Comparison of ENCODE assay signal across 18 cellular contexts in genomic region chr17:75552425-75552824, GRCh38. TPM values are rescaled to one million over a fixed set of nuclear protein-coding genes. Genes with fewer than 3 reads are reported as not detected.
DNase-seq lines count a peak whose midpoint lies in the region; ATAC-seq, FAIRE-seq and TF ChIP-seq lines count a peak whose summit lies in the region.
"Had no signal": no experiment of that assay in that cellular context is flagged by ENCODE, and none has a peak within 500 bp of the region (broad histone marks: within the 10 kb centered on the region; RNA-seq: fewer than 3 reads in every experiment).

No MANE protein-coding gene starts in this region.

- no peak overlapping the region for H3K23ac ChIP-seq in trophoblast cell (ENCODE audit: low read length)

- peak overlapping the region; percentile 58 for H4K91ac ChIP-seq in trophoblast cell (ENCODE audit: low read depth, low read length)

- DNase-seq in A549 (ENCODE audit: low read depth in 1 of 2, low spot score in 1 of 2) (no peak), NT2/D1 (ENCODE audit: low read depth, low spot score) (no peak), lower lobe of right lung (no peak), trophoblast cell (no peak), NCI-H1048 (lab: John Stamatoyannopoulos, UW) (no peak), left colon (no peak)
- no peak for DNase-seq in activated naive CD4-positive, alpha-beta T cell treated with anti-CD3 and anti-CD28 coated beads, Interleukin-2, amount 50 U/mL, for 72 hours (ENCODE audit: low spot score in 2 of 2)
- DNase-seq: AML-193, Calu3, GM23248, NCI-H1417, NCI-H1930, NCI-H510A, NCI-H82, RPMI8226 had no signal

- CTCF ChIA-PET in A549 (lab: Yijun Ruan, JAX), result interaction anchor here (0.6 to 3.2 kb wide), 9 partner anchors 14 to 236 kb away, joined by 3 to 14 read pairs (median 3); partner anchors contain the start of genes LLGL2 and TSEN54

- POLR2A ChIA-PET in A549 (lab: Yijun Ruan, JAX), result no interaction called here

- H4K8ac ChIP-seq in trophoblast cell (ENCODE audit: low read depth, low read length), result peak overlapping the region; percentile 30

- H2BK5ac ChIP-seq in trophoblast cell (ENCODE audit: low read depth, low read length, poor library complexity), result peak overlapping the region; percentile 45

- peaks cover 68% of the 10 kb centered on the region for H3K4me1 ChIP-seq in A549
- peaks cover 41% of the 10 kb centered on the region for H3K4me1 ChIP-seq in NT2/D1 (ENCODE audit: insufficient read depth, insufficient read length)
- H3K4me1 ChIP-seq in lower lobe of right lung, result peaks cover 18% of the 10 kb centered on the region
- H3K4me1 ChIP-seq in trophoblast cell (ENCODE audit: control insufficient read depth in 1 of 2, insufficient read depth in 2 of 2, low read length in 2 of 2), result peaks cover 40 to 53% of the 10 kb centered on the region in 2 experiments

- H3K36me3 ChIP-seq in NT2/D1 (ENCODE audit: insufficient read depth, insufficient read length, low read length), result peaks cover 6% of the 10 kb centered on the region
- H3K36me3 ChIP-seq in lower lobe of right lung, result no peaks in the 10 kb centered on the region
- peaks cover 0 to 2% of the 10 kb centered on the region in 2 experiments for H3K36me3 ChIP-seq in trophoblast cell (ENCODE audit: control insufficient read depth in 1 of 2, insufficient read depth in 2 of 2, low read length in 2 of 2)
- H3K36me3 ChIP-seq: SJCRH30 had no signal

- H3K18ac ChIP-seq in trophoblast cell (ENCODE audit: low read length), result peak overlapping the region; percentile 35

- H3K9me3 ChIP-seq in A549 (no peaks in the 10 kb centered on the region), NT2/D1 (ENCODE audit: insufficient read depth, low read length) (no peaks in the 10 kb centered on the region), lower lobe of right lung (no peaks in the 10 kb centered on the region), trophoblast cell (ENCODE audit: insufficient read depth, low read depth, low read length) (no peaks in the 10 kb centered on the region)
- H3K9me3 ChIP-seq: SJCRH30 had no signal

- no peak overlapping the region for H4K12ac ChIP-seq in trophoblast cell (ENCODE audit: low read depth, low read length)

- 93% methylated on average over 8 of the region's 8 CpGs for WGBS in A549 (ENCODE audit: missing lambda C conversion rate)
- no CpG with 5 or more reads among the region's 8 CpGs for WGBS in trophoblast cell (ENCODE audit: extremely low coverage, insufficient coverage, insufficient read length)

- H2BK120ac ChIP-seq in trophoblast cell (ENCODE audit: insufficient read depth, low read length, poor library complexity), result peak overlapping the region; percentile 50

- no peak for FAIRE-seq in A549 (lab: Jason Lieb, UNC)
- FAIRE-seq: GM12891 had no signal

- no peak overlapping the region for H2AFZ ChIP-seq in trophoblast cell (ENCODE audit: insufficient read depth, low read length, poor library complexity)
- H2AFZ ChIP-seq: GM23248 had no signal

- no peaks in the 10 kb centered on the region for H3K79me2 ChIP-seq in trophoblast cell (ENCODE audit: control insufficient read depth, insufficient read depth, low read length, poor library complexity)

- H3K4me2 ChIP-seq in A549, result peak overlapping the region; percentile 36
- peak overlapping the region; percentile 14 for H3K4me2 ChIP-seq in trophoblast cell (ENCODE audit: low read length)

- peak overlapping the region; percentile 41 for H3K14ac ChIP-seq in trophoblast cell (ENCODE audit: low read length)

- TF ChIP-seq CTCF in A549 (IDR thresholded peaks at IDR 0.05) (no peak), lower lobe of right lung (IDR thresholded peaks at IDR 0.05) (no peak)

- no peak for TF ChIP-seq RAD21 in A549 (conservative IDR thresholded peaks at IDR 0.05 in 1 of 2, IDR thresholded peaks at IDR 0.05 in 1 of 2)

- H3K27me3 ChIP-seq in NT2/D1 (ENCODE audit: insufficient read depth, insufficient read length), result no peaks in the 10 kb centered on the region
- H3K27me3 ChIP-seq in lower lobe of right lung (ENCODE audit: low read depth), result no peaks in the 10 kb centered on the region
- H3K27me3 ChIP-seq in trophoblast cell (ENCODE audit: insufficient read depth, low read length), result no peaks in the 10 kb centered on the region
- H3K27me3 ChIP-seq: SJCRH30 had no signal

- H2BK12ac ChIP-seq in trophoblast cell (ENCODE audit: low read length), result peak overlapping the region; percentile 29

- no peaks in the 10 kb centered on the region for H3K36me3 Mint-ChIP-seq in activated naive CD4-positive, alpha-beta T cell treated with anti-CD3 and anti-CD28 coated beads, Interleukin-2, amount 50 U/mL, for 72 hours

- no peak overlapping the region for H2AK5ac ChIP-seq in trophoblast cell (ENCODE audit: low read length)

- H3K4ac ChIP-seq in trophoblast cell (ENCODE audit: low read depth, low read length), result no peak overlapping the region

- peaks cover 24% of the 10 kb centered on the region for H3K79me1 ChIP-seq in trophoblast cell (ENCODE audit: low read length)

- H3K27ac ChIP-seq in A549 (peak overlapping the region; percentile 54 to 83), lower lobe of right lung (peak overlapping the region; percentile 33), trophoblast cell (ENCODE audit: low read depth, low read length) (peak overlapping the region; percentile 90)
- H3K27ac ChIP-seq: GM23248, SJCRH30 had no signal

- H3K4me3 ChIP-seq in A549 (no peak overlapping the region), NT2/D1 (ENCODE audit: insufficient read length, low read depth) (no peak overlapping the region), lower lobe of right lung (no peak overlapping the region), trophoblast cell (ENCODE audit: low read depth, low read length) (no peak overlapping the region)
- H3K4me3 ChIP-seq: GM23248, SJCRH30 had no signal

- intact Hi-C loops in lower lobe of right lung (cut with DNase I), result no loop called here
- intact Hi-C loops in left colon (cut with DNase I, micrococcal nuclease), result no loop called here

- ATAC-seq in A549 (no peak), lower lobe of right lung (no peak), HG03378 (IDR thresholded peaks at IDR 0.05; ENCODE audit: unreplicated experiment) (no peak), left colon (no peak)
- no peak for ATAC-seq in activated naive CD4-positive, alpha-beta T cell treated with anti-CD3 and anti-CD28 coated beads, Interleukin-2, amount 50 U/mL, for 72 hours

- TF ChIP-seq POLR2A in A549 (IDR thresholded peaks at IDR 0.05; ENCODE audit: low read length), result no peak

- H3K27ac Mint-ChIP-seq in activated naive CD4-positive, alpha-beta T cell treated with anti-CD3 and anti-CD28 coated beads, Interleukin-2, amount 50 U/mL, for 72 hours, result no peak overlapping the region

- peak overlapping the region; percentile 14 for H3K9ac ChIP-seq in NT2/D1 (ENCODE audit: insufficient read length, low read depth)
- H3K9ac ChIP-seq in trophoblast cell (ENCODE audit: low read length), result no peak overlapping the region
- H3K9ac ChIP-seq: GM23248 had no signal

- no peak for TF ChIP-seq EP300 in A549 (IDR thresholded peaks at IDR 0.05)

- H3K9me3 Mint-ChIP-seq in activated naive CD4-positive, alpha-beta T cell treated with anti-CD3 and anti-CD28 coated beads, Interleukin-2, amount 50 U/mL, for 72 hours, result no peaks in the 10 kb centered on the region

TF ChIP-seq in A549, 52 proteins besides CTCF, POLR2A, EP300 and RAD21 (continues in another document):
- TF ChIP-seq MAZ (IDR thresholded peaks at IDR 0.05; ENCODE audit: borderline replicate concordance, low read depth, low read length) (no peak), TP53 (CRISPR knock-in tag; IDR thresholded peaks at IDR 0.05) (no peak), HOXB13 (CRISPR knock-in tag; IDR thresholded peaks at IDR 0.05; ENCODE audit: low read depth) (no peak)

RNA-seq across cellular contexts. Expression of gene LLGL2, which starts 26.9 kb away (rescaled TPM):
- 18.9 and 20.7 TPM in 2 replicates for polyA plus RNA-seq in A549 (2011; rRNA removed)
- 48.5 and 63.6 TPM in 2 replicates for polyA plus RNA-seq in A549 (2012; cell fraction: cytosol; rRNA removed)
- 194 and 265 TPM in 2 replicates for polyA plus RNA-seq in A549 (2012; cell fraction: nucleus; rRNA removed)
- polyA plus RNA-seq in A549 (2017; fragmentation: RNase III; extraction: RNeasy Plus Mini Kit Qiagen cat#74134 plus additional on column Dnase treatment), result 32.6 to 38.2 TPM (median 35.0 TPM) in 3 replicates
- 14.3 and 16.5 TPM in 2 replicates for polyA minus RNA-seq in A549 (2011; rRNA and poly(A)+ RNA removed)
- total RNA-seq in lower lobe of right lung, result 111 TPM
- polyA plus RNA-seq in trophoblast cell (2013), result 25.4 and 29.0 TPM in 2 replicates
- 10 to 100 TPM; 12.0 to 12.8 TPM for total RNA-seq in activated naive CD4-positive, alpha-beta T cell treated with anti-CD3 and anti-CD28 coated beads, Interleukin-2, amount 50 U/mL, for 72 hours
- 100 to 1,000 TPM; 447 to 529 TPM for total RNA-seq in left colon
- total RNA-seq: GM23248, SJCRH30 had no signal
- polyA plus RNA-seq: GM23248 had no signal

RNA-seq across cellular contexts. Expression of gene MYO15B, which starts 35.2 kb away (rescaled TPM):
- polyA plus RNA-seq in A549 (2011; rRNA removed) (12.4 and 17.7 TPM in 2 replicates), A549 (2017; fragmentation: RNase III; extraction: RNeasy Plus Mini Kit Qiagen cat#74134 plus additional on column Dnase treatment) (27.4 to 33.9 TPM (median 33.5 TPM) in 3 replicates)
- 14.1 and 16.2 TPM in 2 replicates for polyA plus RNA-seq in A549 (2012; cell fraction: cytosol; rRNA removed)
- polyA plus RNA-seq in A549 (2012; cell fraction: nucleus; rRNA removed), result 120 and 145 TPM in 2 replicates
- polyA minus RNA-seq in A549 (2011; rRNA and poly(A)+ RNA removed), result 21.2 and 21.5 TPM in 2 replicates
- total RNA-seq in lower lobe of right lung (181 TPM), left colon (100 to 1,000 TPM; 575 to 676 TPM)
- 8.3 and 8.9 TPM in 2 replicates for polyA plus RNA-seq in trophoblast cell (2013)
- total RNA-seq in activated naive CD4-positive, alpha-beta T cell treated with anti-CD3 and anti-CD28 coated beads, Interleukin-2, amount 50 U/mL, for 72 hours, result 10 to 100 TPM; 38.4 to 45.0 TPM

RNA-seq across cellular contexts. Expression of gene TSEN54, which starts 36.1 kb away (rescaled TPM):
- polyA plus RNA-seq in A549 (2011; rRNA removed) (24.8 and 42.5 TPM in 2 replicates), A549 (2017; fragmentation: RNase III; extraction: RNeasy Plus Mini Kit Qiagen cat#74134 plus additional on column Dnase treatment) (37.7 to 38.4 TPM (median 38.3 TPM) in 3 replicates)
- 61.5 and 68.2 TPM in 2 replicates for polyA plus RNA-seq in A549 (2012; cell fraction: cytosol; rRNA removed)
- 94.8 and 106 TPM in 2 replicates for polyA plus RNA-seq in A549 (2012; cell fraction: nucleus; rRNA removed)
- 35.1 and 35.5 TPM in 2 replicates for polyA minus RNA-seq in A549 (2011; rRNA and poly(A)+ RNA removed)
- total RNA-seq in lower lobe of right lung (20.4 TPM), left colon (10 to 100 TPM; 30.1 to 38.9 TPM)
- 10.4 and 11.3 TPM in 2 replicates for polyA plus RNA-seq in trophoblast cell (2013)
- total RNA-seq in activated naive CD4-positive, alpha-beta T cell treated with anti-CD3 and anti-CD28 coated beads, Interleukin-2, amount 50 U/mL, for 72 hours, result 10 to 100 TPM; 26.8 to 45.5 TPM

RNA-seq across cellular contexts. Expression of gene CASKIN2, which starts 37.1 kb away (rescaled TPM):
- polyA plus RNA-seq in A549 (2011; rRNA removed), result 3.6 and 4.6 TPM in 2 replicates
- 6.7 and 8.7 TPM in 2 replicates for polyA plus RNA-seq in A549 (2012; cell fraction: cytosol; rRNA removed)
- polyA plus RNA-seq in A549 (2012; cell fraction: nucleus; rRNA removed), result 17.8 and 29.6 TPM in 2 replicates
- polyA plus RNA-seq in A549 (2017; fragmentation: RNase III; extraction: RNeasy Plus Mini Kit Qiagen cat#74134 plus additional on column Dnase treatment), result 9.9 to 11.2 TPM (median 10.7 TPM) in 3 replicates
- 8.2 and 9.4 TPM in 2 replicates for polyA minus RNA-seq in A549 (2011; rRNA and poly(A)+ RNA removed)
- 68.8 TPM for total RNA-seq in lower lobe of right lung
- polyA plus RNA-seq in trophoblast cell (2013), result 5.6 and 5.7 TPM in 2 replicates
- total RNA-seq in activated naive CD4-positive, alpha-beta T cell treated with anti-CD3 and anti-CD28 coated beads, Interleukin-2, amount 50 U/mL, for 72 hours, result 1 to 10 TPM; 1.7 to 3.5 TPM
- 10 to 100 TPM; 28.4 to 30.6 TPM for total RNA-seq in left colon

Comparison
In these comparisons a context has a peak if more than half of its experiments do, and no peak if none do; other contexts are left out.
1. H3K27ac ChIP-seq: peak in every context shown above with its lines; median percentile 90 in trophoblast cell; 68 in A549; 33 in lower lobe of right lung.